In the genomic region with DNA sequence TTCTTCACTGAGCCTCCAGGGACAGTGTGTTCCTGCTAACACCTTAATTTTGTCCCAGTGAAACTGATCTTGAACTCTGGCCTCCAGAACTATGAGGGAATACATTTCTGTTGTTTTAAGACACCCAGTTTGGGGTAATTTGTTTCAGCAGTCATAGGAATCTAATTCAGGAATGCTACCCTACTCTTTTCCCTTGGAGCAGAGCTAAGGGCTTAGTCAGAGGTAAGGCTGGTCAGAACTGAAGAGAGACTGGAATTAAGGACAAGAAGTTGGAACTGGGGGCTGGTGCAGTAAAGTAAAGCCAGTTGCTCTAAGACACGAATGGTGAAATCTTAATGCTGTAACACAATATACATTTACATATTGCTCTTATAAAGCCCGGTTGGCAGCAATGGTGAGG, we compare ENCODE assay signal across 13 cellular contexts.
DNase-seq lines count a peak whose midpoint lies in the region; FAIRE-seq and TF ChIP-seq lines count a peak whose summit lies in the region.
"Had no signal": no experiment of that assay in that cellular context is flagged by ENCODE, and none has a peak within 500 bp of the region (broad histone marks: within the 10 kb centered on the region; RNA-seq: fewer than 3 reads in every experiment).

No MANE protein-coding gene starts in this region.

- no peaks in the 10 kb centered on the region for H4K20me1 ChIP-seq in osteoblast (ENCODE audit: insufficient read depth, low read length)

- no peak overlapping the region for H3K4me2 ChIP-seq in osteoblast (ENCODE audit: insufficient read depth, low read length)

- no peaks in the 10 kb centered on the region for H3K9me3 ChIP-seq in osteoblast (ENCODE audit: low read depth, low read length)

- no peaks in the 10 kb centered on the region for H3K27me3 ChIP-seq in osteoblast (ENCODE audit: insufficient read depth, low read length)

- no peaks in the 10 kb centered on the region for H3K27me3 Mint-ChIP-seq in HFFc6 (ENCODE audit: insufficient read depth)

- no peak overlapping the region for H3K4me3 Mint-ChIP-seq in HFFc6

- H3K27ac ChIP-seq in osteoblast (ENCODE audit: low read depth, low read length) = peak overlapping the region; percentile 15
- H3K27ac ChIP-seq: SK-N-MC had no signal

- H3K4me3 ChIP-seq in AG10803 (ENCODE audit: low read length) (no peak overlapping the region), epithelial cell of esophagus (ENCODE audit: low read length) (no peak overlapping the region), osteoblast (ENCODE audit: insufficient read depth, low read length) (no peak overlapping the region)
- H3K4me3 ChIP-seq: SK-N-MC had no signal

- no peaks in the 10 kb centered on the region for H3K79me2 ChIP-seq in osteoblast (ENCODE audit: insufficient read depth, low read length)

- no peaks in the 10 kb centered on the region for H3K36me3 Mint-ChIP-seq in HFFc6 (ENCODE audit: low read depth)

- peaks cover 20% of the 10 kb centered on the region for H3K4me1 ChIP-seq in osteoblast (ENCODE audit: insufficient read depth, low read length)

- H3K27ac Mint-ChIP-seq in HFFc6 = no peak overlapping the region; the same call in 1 of the 2 replicates

- H2AFZ ChIP-seq in osteoblast (ENCODE audit: low read length) = no peak overlapping the region

- FAIRE-seq in GM12891 (lab: Jason Lieb, UNC) = no peak

- no peaks in the 10 kb centered on the region for H3K9me3 Mint-ChIP-seq in HFFc6

- DNase-seq in AG10803 (ENCODE audit: low read depth) (peak; percentile 45), M059J (ENCODE audit: low read depth) (peak; percentile 58), epithelial cell of esophagus (ENCODE audit: low read depth) (peak; percentile 41), osteoblast (ENCODE audit: insufficient read length, low spot score, missing footprints) (peak; percentile 60), GM12891 (ENCODE audit: insufficient read length, low spot score) (no peak), NCI-H1694 treated with DMSO at 0.1 percent for 48 hours (lab: John Stamatoyannopoulos, UW) (no peak), HFFc6 (no peak)
- DNase-seq: COR-L47, DMS153, HCEC 1CT, NCI-H1436, NCI-H2081 had no signal

- H3K4me1 Mint-ChIP-seq in HFFc6 (ENCODE audit: low read depth) = no peaks in the 10 kb centered on the region; the same call in 1 of the 2 replicates

- H3K36me3 ChIP-seq in osteoblast (ENCODE audit: insufficient read depth, low read length) = no peaks in the 10 kb centered on the region

- no peak for TF ChIP-seq POLR2A in GM12891 (IDR thresholded peaks at IDR 0.05; ENCODE audit: low read depth, low read length)

- TF ChIP-seq CTCF in AG10803 (conservative IDR thresholded peaks at IDR 0.05; ENCODE audit: low read length) (no peak), epithelial cell of esophagus (IDR thresholded peaks at IDR 0.05; ENCODE audit: insufficient read depth, low read depth, low read length, missing control alignments) (no peak), osteoblast (IDR thresholded peaks at IDR 0.05; ENCODE audit: extremely low read depth, low read depth, low read length) (no peak), HFFc6 (IDR thresholded peaks at IDR 0.05) (no peak)

TF ChIP-seq in GM12891, 5 proteins besides CTCF, POLR2A, EP300 and RAD21:
- TF ChIP-seq POLR2AphosphoS5 (IDR thresholded peaks at IDR 0.05; ENCODE audit: low read depth, low read length) (no peak), SPI1 (IDR thresholded peaks at IDR 0.05; ENCODE audit: low read depth, low read length) (no peak), TAF1 (IDR thresholded peaks at IDR 0.05; ENCODE audit: low read depth, low read length) (no peak), POU2F2 (IDR thresholded peaks at IDR 0.05; ENCODE audit: low read depth, low read length) (no peak), PAX5 (IDR thresholded peaks at IDR 0.05; ENCODE audit: insufficient read depth, low read length, severe bottlenecking) (no peak)

Comparison
In these comparisons a context has a peak if more than half of its experiments do, and no peak if none do; other contexts are left out.
1. DNase-seq: peak in AG10803 (single experiment), M059J (single experiment), epithelial cell of esophagus (single experiment) and osteoblast (single experiment); none in GM12891 (single experiment), NCI-H1694 treated with DMSO at 0.1 percent for 48 hours (single experiment) and HFFc6 (single experiment).